Comparison of ENCODE assay signal across 31 cellular contexts in genomic region chr2:212042562-212042961, GRCh38.
DNase-seq lines count a peak whose midpoint lies in the region; ATAC-seq, FAIRE-seq and TF ChIP-seq lines count a peak whose summit lies in the region.
"Had no signal": no experiment of that assay in that cellular context is flagged by ENCODE, and none has a peak within 500 bp of the region (broad histone marks: within the 10 kb centered on the region; RNA-seq: fewer than 3 reads in every experiment).

No MANE protein-coding gene starts in this region.

- TF ChIP-seq CTCF in HEK293 (tag by site-specific recombination; IDR thresholded peaks at IDR 0.05) (no peak), D721Med (IDR thresholded peaks at IDR 0.05; ENCODE audit: insufficient read depth, missing control alignments) (no peak)

- H3K4me1 ChIP-seq in HEK293 (ENCODE audit: control insufficient read depth, insufficient read depth, low read length) = peaks cover 25% of the 10 kb centered on the region
- H3K4me1 ChIP-seq: A549, BE2C, BLaER1, Caco-2 had no signal

- no peaks in the 10 kb centered on the region for H3K9me3 ChIP-seq in HEK293 (ENCODE audit: control insufficient read depth, insufficient read depth, low read depth, low read length)
- H3K9me3 ChIP-seq: A549; BE2C; BLaER1; BLaER1 treated with 17β-estradiol and CSF1 and Interleukin-3, amounts not matched to agents 10 nM and 100 nM; Caco-2 had no signal

- DNase-seq in H4 (ENCODE audit: low spot score) (peak; percentile 13), HEK293T (ENCODE audit: extremely low spot score) (no peak), iPS-NIHi11 (ENCODE audit: low spot score) (no peak), D721Med (ENCODE audit: insufficient read length, low spot score) (no peak)
- DNase-seq: 8988T; ACHN; AML-193; BE2C; C1 segment of cervical spinal cord; Caco-2; Calu3; CD4-positive, alpha-beta memory T cell; CD4-positive, alpha-beta T cell; CD4-positive, CD25-positive, alpha-beta regulatory T cell; CD8-positive, alpha-beta memory T cell; CD8-positive, alpha-beta T cell; DMS 273 treated with DMSO at 0.1 percent for 48 hours; DMS153; DMS53; DMS79; DMS79 treated with DMSO at 0.1 percent for 48 hours; DND-41; EL had no signal

- no peak overlapping the region for H3K27ac ChIP-seq in HEK293 (ENCODE audit: extremely low read depth, low read depth, low read length)
- H3K27ac ChIP-seq: 22Rv1; A549; BLaER1; BLaER1 treated with 17β-estradiol and CSF1 and Interleukin-3, amounts not matched to agents 10 nM and 100 nM; C4-2B had no signal

- ATAC-seq in GM19395 (IDR thresholded peaks at IDR 0.05; ENCODE audit: unreplicated experiment) = no peak
- ATAC-seq: A549; CD8-positive, alpha-beta T cell had no signal

- H3K4me3 ChIP-seq in HEK293 (ENCODE audit: low read depth, low read length) = no peak overlapping the region
- H3K4me3 ChIP-seq: A549; BLaER1; BLaER1 treated with 17β-estradiol and CSF1 and Interleukin-3, amounts not matched to agents 10 nM and 100 nM had no signal

- FAIRE-seq in D721Med (lab: Jason Lieb, UNC) = no peak
- FAIRE-seq: A204.1, A549 had no signal

- POLR2A ChIA-PET in HEK293 (lab: Yijun Ruan, JAX) (no interaction called here), HEK293T (lab: Yijun Ruan, JAX) (no interaction called here)

- no peaks in the 10 kb centered on the region for H3K36me3 ChIP-seq in HEK293 (ENCODE audit: control insufficient read depth in 2 of 2, insufficient read depth in 1 of 2, low read length in 2 of 2)
- H3K36me3 ChIP-seq: BE2C; BLaER1; BLaER1 treated with 17β-estradiol and CSF1 and Interleukin-3, amounts not matched to agents 10 nM and 100 nM had no signal

- CTCF ChIA-PET in HEK293 (lab: Yijun Ruan, JAX) = interaction anchor here (1.4 kb wide), 1 partner anchor 37 kb away, joined by 3 read pairs; no protein-coding TSS in a partner anchor
- CTCF ChIA-PET in HEK293T (lab: Yijun Ruan, JAX) = no interaction called here

TF ChIP-seq in HEK293, 187 proteins besides CTCF, POLR2A, EP300 and RAD21 (continues in another document):
- TF ChIP-seq ZNF561 (tag by site-specific recombination; IDR thresholded peaks at IDR 0.05; ENCODE audit: borderline replicate concordance) = 0 out of 2 replicates have a peak, but pooled peaks have one; percentile 19
- peak; percentile 78 for TF ChIP-seq FEZF1 (tag by site-specific recombination; IDR thresholded peaks at IDR 0.05)
- no peak for TF ChIP-seq INSM2 (tag by site-specific recombination; IDR thresholded peaks at IDR 0.05)
- 0 out of 2 replicates have a peak, but pooled peaks have one; percentile 18 for TF ChIP-seq ZBTB17 (tag by site-specific recombination; IDR thresholded peaks at IDR 0.05)
- peak; percentile 17; the same call in 1 of the 2 replicates for TF ChIP-seq WT1 (tag by site-specific recombination; IDR thresholded peaks at IDR 0.05)
- TF ChIP-seq ZNF544 (tag by site-specific recombination; IDR thresholded peaks at IDR 0.05) = no peak
- TF ChIP-seq ZBTB44 (tag by site-specific recombination; IDR thresholded peaks at IDR 0.05) = peak; percentile 86
- TF ChIP-seq OVOL3 (tag by site-specific recombination; IDR thresholded peaks at IDR 0.05) = 0 out of 2 replicates have a peak, but pooled peaks have one; percentile 39
- TF ChIP-seq GLI2 (tag by site-specific recombination; IDR thresholded peaks at IDR 0.05; ENCODE audit: borderline replicate concordance, low read depth) = peak; percentile 60; the same call in 1 of the 2 replicates
- peak; percentile 86 for TF ChIP-seq OSR2 (tag by site-specific recombination; IDR thresholded peaks at IDR 0.05)
- TF ChIP-seq ZNF843 (tag by site-specific recombination; IDR thresholded peaks at IDR 0.05) = peak; percentile 88
- TF ChIP-seq TCF7L2 (IDR thresholded peaks at IDR 0.05; ENCODE audit: borderline replicate concordance, low read depth, low read length) = peak; percentile 28; the same call in 1 of the 2 replicates
- TF ChIP-seq ZXDB (tag by site-specific recombination; IDR thresholded peaks at IDR 0.05) = peak; percentile 55

TF ChIP-seq in HEK293T, 16 proteins besides CTCF, POLR2A, EP300 and RAD21:
- 0 out of 2 replicates have a peak, but pooled peaks have one; percentile 23 for TF ChIP-seq PKNOX1 (IDR thresholded peaks at IDR 0.05)
- no peak for TF ChIP-seq CTBP1 (IDR thresholded peaks at IDR 0.05; ENCODE audit: borderline replicate concordance)
